1 cellular context compared by ENCODE assay signal in the genomic region with DNA sequence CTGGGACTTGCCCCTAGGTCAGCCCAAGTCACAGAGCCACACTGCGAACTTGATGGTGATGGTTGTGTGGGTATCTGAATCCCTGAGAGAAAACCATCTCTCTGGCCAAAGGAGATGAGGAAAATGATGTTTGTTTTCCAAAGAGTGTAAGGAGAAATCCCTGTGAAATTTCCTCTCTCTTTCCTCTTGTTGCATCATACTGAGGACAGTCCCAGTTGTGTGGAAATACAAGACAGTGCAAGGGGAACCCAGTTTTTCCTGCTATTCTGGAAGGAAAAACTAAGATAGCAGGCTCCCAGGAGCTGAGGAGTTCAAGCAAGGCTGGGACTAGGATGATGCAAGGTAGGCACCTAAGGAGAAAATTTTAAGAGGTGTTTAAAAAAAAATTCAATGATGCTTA.
TF ChIP-seq lines count a peak whose summit lies in the region.

No MANE protein-coding gene starts in this region.

TF ChIP-seq in A549, 52 proteins besides CTCF, POLR2A, EP300 and RAD21 (continued from another document):
- TF ChIP-seq FOSL2 (IDR thresholded peaks at IDR 0.05), result no peak
- TF ChIP-seq FOSL2 (CRISPR knock-in tag; IDR thresholded peaks at IDR 0.05), result no peak
